28 cellular contexts compared by ENCODE assay signal in genomic region chr4:82994834-82995233, GRCh38.
"Had no signal": no experiment of that assay in that cellular context is flagged by ENCODE, and none has a peak within 500 bp of the region (broad histone marks: within the 10 kb centered on the region; RNA-seq: fewer than 3 reads in every experiment).

No MANE protein-coding gene starts in this region.

- H3K36me3 ChIP-seq: brain microvascular endothelial cell had no signal

- FAIRE-seq: astrocyte, bronchial epithelial cell, frontal cortex had no signal

- H3K4me3 ChIP-seq: coronary artery, dorsolateral prefrontal cortex had no signal

- H3K27me3 ChIP-seq: brain microvascular endothelial cell, dorsolateral prefrontal cortex had no signal

- ATAC-seq: activated CD8-positive, alpha-beta memory T cell treated with anti-CD3 and anti-CD28 coated beads, Interleukin-2, amount 10 ng/mL, durations not matched to agents 7 days and 5 days; activated CD8-positive, alpha-beta T cell treated with anti-CD3 and anti-CD28 coated beads, Interleukin-2, amount 10 ng/mL, durations not matched to agents 7 days and 5 days; esophagus mucosa; T-helper 17 cell; WTC11 had no signal

- H3K27ac ChIP-seq: brain microvascular endothelial cell, coronary artery, dorsolateral prefrontal cortex had no signal

- DNase-seq: activated CD4-positive, alpha-beta memory T cell treated with anti-CD3 and anti-CD28 coated beads for 36 hours; activated CD4-positive, alpha-beta T cell treated with anti-CD3 and anti-CD28 coated beads for 1 hour; activated CD4-positive, alpha-beta T cell treated with anti-CD3 and anti-CD28 coated beads for 4 hours; activated CD4-positive, alpha-beta T cell treated with anti-CD3 and anti-CD28 coated beads, Interleukin-2, amount 50 U/mL, for 1 hour; activated CD8-positive, alpha-beta memory T cell treated with anti-CD3 and anti-CD28 coated beads, Interleukin-2, amount 10 ng/mL, durations not matched to agents 7 days and 5 days; activated CD8-positive, alpha-beta memory T cell treated with anti-CD3 and anti-CD28 coated beads, Interleukin-2, amount 50 U/mL, for 4 hours; activated CD8-positive, alpha-beta T cell treated with anti-CD3 and anti-CD28 coated beads, Interleukin-2, amount 10 ng/mL, durations not matched to agents 7 days and 5 days; activated gamma-delta T cell; activated naive CD4-positive, alpha-beta T cell treated with anti-CD3 and anti-CD28 coated beads, Interleukin-2, amount 50 U/mL, for 16 hours; activated naive CD4-positive, alpha-beta T cell treated with Interleukin-2 at 50 U/mL for 16 hours; activated T-cell treated with anti-CD3 and anti-CD28 coated beads, Interleukin-2, amount 50 U/mL, for 1 hour; activated T-cell treated with anti-CD3 and anti-CD28 coated beads, Interleukin-2, amount 50 U/mL, for 48 hours; amniotic stem cell; anterior cingulate cortex; brain microvascular endothelial cell; dorsolateral prefrontal cortex; effector memory CD4-positive, alpha-beta T cell; endodermal cell; foreskin fibroblast; T-helper 1 cell; T-helper 17 cell; T1000 had no signal
